ENCODE assay signal across 19 cellular contexts in genomic region chr2:20532634-20533437, GRCh38.
DNase-seq lines count a peak whose midpoint lies in the region; ATAC-seq, FAIRE-seq and TF ChIP-seq lines count a peak whose summit lies in the region.
"Had no signal": no experiment of that assay in that cellular context is flagged by ENCODE, and none has a peak within 500 bp of the region (broad histone marks: within the 10 kb centered on the region; RNA-seq: fewer than 3 reads in every experiment).

No MANE protein-coding gene starts in this region.

- peak; percentile 26; the same call in 2 of the 3 replicates for ATAC-seq in K562
- ATAC-seq: CD8-positive, alpha-beta T cell; PC-3; stimulated activated effector memory CD8-positive, alpha-beta T cell treated with anti-CD3 and anti-CD28 coated beads, Interleukin-12 subunit alpha, Interleukin-12 subunit beta, amount 100 ng/mL, for 72 hours had no signal

- H2AFZ ChIP-seq in K562 (ENCODE audit: low read depth, low read length): no peak overlapping the region

- TF ChIP-seq RAD21 in K562 (CRISPR knock-in tag; conservative IDR thresholded peaks at IDR 0.05 in 1 of 2, IDR thresholded peaks at IDR 0.05 in 1 of 2): no peak

- in situ Hi-C loops in K562 (cut with MboI): no loop called here

- BruUV-seq in K562 (replicated peaks; lab: Mats Ljungman, UMichigan): no TSS peak

- DNase-seq in HTR-8/SVneo (ENCODE audit: insufficient read length, low spot score): peak; percentile 69
- DNase-seq in K562 (ENCODE audit: extremely low read depth in 1 of 4, low spot score in 3 of 4): no peak
- peak; percentile 22 to 37 for DNase-seq in lung microvascular endothelial cell (ENCODE audit: low read depth in 2 of 2)
- peak; percentile 82 for DNase-seq in spleen
- no peak for DNase-seq in OCI-M1 (lab: John Stamatoyannopoulos, UW)
- no peak for DNase-seq in NCI-H1417 (lab: John Stamatoyannopoulos, UW)
- no peak for DNase-seq in Ammon's horn (ENCODE audit: low spot score)
- DNase-seq: activated CD4-positive, alpha-beta T cell treated with anti-CD3 and anti-CD28 coated beads for 48 hours; CD8-positive, alpha-beta T cell; cerebellar nuclear complex; erythroblast; Kasumi-1; NCI-H187; NCI-H82; PC-3; stimulated activated CD4-positive, alpha-beta T cell treated with anti-CD3 and anti-CD28 coated beads, Interleukin-1b, Interleukin-23, amount 100 ng/mL, for 48 hours had no signal

- H3K27ac ChIP-seq in K562 (ENCODE audit: extremely low read depth, low read depth, low read length): no peak overlapping the region
- peak overlapping the region in 4 of 8 donors; percentile 27 to 61 (median 38) for H3K27ac ChIP-seq in spleen
- H3K27ac ChIP-seq: SJSA1 had no signal

- TF ChIP-seq EP300 in K562 (IDR thresholded peaks at IDR 0.05; ENCODE audit: low read length): no peak

- H3K79me2 ChIP-seq in K562 (ENCODE audit: control insufficient read depth, insufficient read depth, low read length): no peaks in the 10 kb centered on the region

- TF ChIP-seq CTCF in K562 (IDR thresholded peaks at IDR 0.05 in 2 of 3, conservative IDR thresholded peaks at IDR 0.05 in 1 of 3; ENCODE audit: insufficient read depth in 2 of 3, low read depth in 1 of 3, low read length in 3 of 3) (no peak), spleen (IDR thresholded peaks at IDR 0.05 in 8 of 11, conservative IDR thresholded peaks at IDR 0.05 in 3 of 11) (no peak)

- H3K9me3 ChIP-seq in K562 (replicated peaks; ENCODE audit: control insufficient read depth, insufficient read depth, low read depth, low read length) (no peaks in the 10 kb centered on the region), spleen (no peaks in the 10 kb centered on the region)
- H3K9me3 ChIP-seq: SJSA1 had no signal

- no peak overlapping the region for H3K4me2 ChIP-seq in K562 (ENCODE audit: insufficient read depth, low read length)

- peaks cover 0 to 28% of the 10 kb centered on the region in 2 experiments; a peak in 2 of 5 replicates for H3K27me3 ChIP-seq in K562 (ENCODE audit: control insufficient read depth in 2 of 2, insufficient read depth in 2 of 2, low read length in 2 of 2)
- peaks cover 0 to 4% (median 0%) of the 10 kb centered on the region in 7 donors for H3K27me3 ChIP-seq in spleen (replicated peaks in 1 of 7)
- H3K27me3 ChIP-seq: SJSA1 had no signal

- FAIRE-seq in HTR-8/SVneo (lab: Jason Lieb, UNC) (peak; percentile 33), K562 (lab: Jason Lieb, UNC) (no peak)
- FAIRE-seq: frontal cortex had no signal

- H3K4me3 ChIP-seq in K562: no peak overlapping the region
- no peak overlapping the region for H3K4me3 ChIP-seq in spleen
- H3K4me3 ChIP-seq: SJSA1 had no signal

- H3K9ac ChIP-seq in K562 (ENCODE audit: insufficient read depth in 1 of 2, low read depth in 2 of 2, low read length in 2 of 2): no peak overlapping the region

- peaks cover 4% of the 10 kb centered on the region; the same call in 1 of the 2 replicates for H4K20me1 ChIP-seq in K562 (replicated peaks; ENCODE audit: control insufficient read depth, insufficient read depth, low read length)

- H3K4me1 ChIP-seq in K562 (replicated peaks in 1 of 2; ENCODE audit: control insufficient read depth in 2 of 2, insufficient read depth in 2 of 2, low read length in 2 of 2): peaks cover 7 to 10% of the 10 kb centered on the region in 2 experiments; a peak in 3 of 5 replicates
- H3K4me1 ChIP-seq in spleen: peaks cover 0 to 32% (median 14%) of the 10 kb centered on the region in 6 donors
- H3K4me1 ChIP-seq: SJSA1 had no signal

- CTCF ChIA-PET in K562 (lab: Yijun Ruan, JAX; ENCODE audit: low intra/inter-chr PET ratio): no interaction called here

- POLR2A ChIA-PET in K562 (lab: Yijun Ruan, JAX): interaction anchor here (0.7 to 0.9 kb wide), 2 partner anchors 11 to 42 kb away, joined by 3 read pairs; no protein-coding TSS in a partner anchor

- intact Hi-C loops in K562 (cut with micrococcal nuclease): no loop called here
- intact Hi-C loops in spleen (cut with DNase I; ENCODE audit: low total_unique reads): loop anchor here (10.0 kb wide), 1 partner anchor 58 kb away; no protein-coding TSS in a partner anchor

- WGBS in K562 (ENCODE audit: insufficient coverage, low coverage, missing lambda C conversion rate): 33% methylated on average over 17 of the region's 17 CpGs
- WGBS in spleen, 5 donors: 59 to 69% (median 65%) methylated on average over 17 of the region's 17 CpGs

- H3K36me3 ChIP-seq in K562 (ENCODE audit: control insufficient read depth, insufficient read depth, low read length): no peaks in the 10 kb centered on the region
- H3K36me3 ChIP-seq in spleen: no peaks in the 10 kb centered on the region
- H3K36me3 ChIP-seq: SJSA1 had no signal

- TF ChIP-seq POLR2A in K562 (conservative IDR thresholded peaks at IDR 0.05): no peak
- TF ChIP-seq POLR2A in spleen (IDR thresholded peaks at IDR 0.05): no peak

- H3K9me1 ChIP-seq in K562 (ENCODE audit: control insufficient read depth, insufficient read depth, low read length): no peaks in the 10 kb centered on the region

TF ChIP-seq in K562, 482 proteins besides CTCF, POLR2A, EP300 and RAD21:
- peak; percentile 50; the same call in 1 of the 2 replicates for TF ChIP-seq ZNF384 (IDR thresholded peaks at IDR 0.05; ENCODE audit: low read depth, low read length)
- no peak for TF ChIP-seq TAF7 (tag; IDR thresholded peaks at IDR 0.05)

Comparison
In these comparisons a context has a peak if more than half of its experiments do, and no peak if none do; other contexts are left out.
1. DNase-seq: peak in HTR-8/SVneo (single experiment), lung microvascular endothelial cell (2 of 2) and spleen (single experiment); none in K562 (0 of 4), OCI-M1 (single experiment), NCI-H1417 (0 of 3) and Ammon's horn (single experiment).